17 cellular contexts compared by ENCODE assay signal in the genomic region with DNA sequence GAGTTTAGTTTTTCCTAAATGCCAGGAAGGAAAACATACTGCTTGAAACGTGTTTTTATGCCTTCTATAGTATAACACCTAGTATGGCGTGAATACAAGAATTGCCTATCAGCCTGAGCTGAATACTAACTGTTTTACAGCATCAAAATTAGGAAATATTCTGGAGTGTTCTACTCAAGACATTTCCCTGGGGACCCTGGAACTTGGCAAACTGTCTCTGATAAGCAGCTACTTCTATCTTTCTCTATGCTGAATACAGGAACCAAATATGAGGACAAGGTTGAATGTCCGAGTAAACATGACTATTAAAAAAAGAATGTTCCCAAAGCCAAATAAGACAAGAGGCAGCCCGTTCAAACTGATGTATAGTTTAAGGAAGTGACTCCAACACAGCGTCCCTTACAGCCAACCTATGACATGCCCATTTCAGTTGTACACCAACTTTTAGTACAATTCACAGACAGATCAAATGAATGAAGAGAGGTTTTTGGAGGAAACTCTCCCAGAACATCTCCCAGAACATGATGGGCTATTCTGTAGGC.
"Had no signal": no experiment of that assay in that cellular context is flagged by ENCODE, and none has a peak within 500 bp of the region (broad histone marks: within the 10 kb centered on the region; RNA-seq: fewer than 3 reads in every experiment).

No MANE protein-coding gene starts in this region.

- H3K36me3 ChIP-seq: lower lobe of right lung, neutrophil, tibial nerve had no signal

- H3K27ac ChIP-seq: lower lobe of right lung, neutrophil, parathyroid adenoma, tibial nerve had no signal

- ATAC-seq: activated T-cell treated with anti-CD3 and anti-CD28 coated beads, Interleukin-2, amount 50 U/mL, for 72 hours; left colon; lower lobe of right lung; natural killer cell treated with Interleukin-12 subunit alpha and Interleukin-12 subunit beta and Interleukin-15 and Interleukin-18, amount 100 ng/mL, for 72 hours; stimulated activated naive CD8-positive, alpha-beta T cell treated with anti-CD3 and anti-CD28 coated beads, Interleukin-15, Interleukin-2, amounts not matched to agents 100 U/mL and 50 U/mL, for 24 hours had no signal

- H2AFZ ChIP-seq: parathyroid adenoma had no signal

- H3K27me3 ChIP-seq: neutrophil, tibial nerve had no signal

- DNase-seq: activated CD4-positive, alpha-beta T cell treated with anti-CD3 and anti-CD28 coated beads, Interleukin-2, amount 50 U/mL, for 4 hours; activated effector memory CD4-positive, alpha-beta T cell treated with anti-CD3 and anti-CD28 coated beads, Interleukin-2, amount 50 U/mL, for 16 hours; activated naive CD4-positive, alpha-beta T cell treated with anti-CD3 and anti-CD28 coated beads, Interleukin-2, amount 50 U/mL, for 16 hours; activated T-cell treated with anti-CD3 and anti-CD28 coated beads, Interleukin-2, amount 50 U/mL, for 72 hours; endodermal cell; left colon; lower lobe of right lung; stimulated activated CD4-positive, alpha-beta T cell treated with anti-CD3 and anti-CD28 coated beads, Interleukin-2, amount 100 ng/mL, for 24 hours; stimulated activated naive CD8-positive, alpha-beta T cell treated with anti-CD3 and anti-CD28 coated beads, Interleukin-15, Interleukin-2, amounts not matched to agents 100 U/mL and 50 U/mL, for 24 hours; SW 1271 had no signal

- FAIRE-seq: astrocyte, colon, urothelium cell line had no signal

- H3K4me1 ChIP-seq: lower lobe of right lung, parathyroid adenoma had no signal

- H3K79me2 ChIP-seq: parathyroid adenoma had no signal

- H3K9me3 ChIP-seq: lower lobe of right lung, neutrophil, tibial nerve had no signal

- H3K4me3 ChIP-seq: lower lobe of right lung, tibial nerve had no signal

- H3K9ac ChIP-seq: parathyroid adenoma had no signal
